9 cellular contexts compared by ENCODE assay signal in genomic region chr1:94094466-94095111, GRCh38. TPM values are rescaled to one million over a fixed set of nuclear protein-coding genes. Genes with fewer than 3 reads are reported as not detected.
DNase-seq lines count a peak whose midpoint lies in the region; ATAC-seq and TF ChIP-seq lines count a peak whose summit lies in the region.
"Had no signal": no experiment of that assay in that cellular context is flagged by ENCODE, and none has a peak within 500 bp of the region (broad histone marks: within the 10 kb centered on the region; RNA-seq: fewer than 3 reads in every experiment).

No MANE protein-coding gene starts in this region.

- peak; percentile 72 for DNase-seq in MG63
- DNase-seq in mesothelial cell of epicardium (ENCODE audit: low spot score in 2 of 2, unreplicated experiment in 2 of 2) = no peak
- peak; percentile 64 to 67 for DNase-seq in tibial nerve (ENCODE audit: low spot score in 2 of 2)
- no peak for DNase-seq in NCI-H146 (lab: John Stamatoyannopoulos, UW)
- DNase-seq: stimulated activated CD4-positive, alpha-beta T cell treated with anti-CD3 and anti-CD28 coated beads, Interleukin-4, amount 100 ng/mL, for 1 hour had no signal

- peak overlapping the region; percentile 99 for H3K27ac Mint-ChIP-seq in mesothelial cell of epicardium

- peak in 1 of 2 donors; percentile 75 for TF ChIP-seq EP300 in tibial nerve (IDR thresholded peaks at IDR 0.05)

- no peaks in the 10 kb centered on the region for H3K27me3 Mint-ChIP-seq in mesothelial cell of epicardium (ENCODE audit: low read depth)

- H3K4me3 Mint-ChIP-seq in mesothelial cell of epicardium = no peak overlapping the region

- TF ChIP-seq POLR2A in tibial nerve (IDR thresholded peaks at IDR 0.05) = no peak

- no peaks in the 10 kb centered on the region for H3K36me3 Mint-ChIP-seq in mesothelial cell of epicardium

- H3K4me1 ChIP-seq in duodenal mucosa (ENCODE audit: control insufficient read depth in 1 of 2, insufficient read depth in 2 of 2, low read length in 2 of 2) = peaks cover 14% of the 10 kb centered on the region in 2 donors
- peaks cover 0 to 72% (median 45%) of the 10 kb centered on the region in 4 donors for H3K4me1 ChIP-seq in tibial nerve

- H3K36me3 ChIP-seq in MG63 (no peaks in the 10 kb centered on the region), duodenal mucosa (ENCODE audit: control insufficient read depth in 1 of 2, insufficient read depth in 2 of 2, low read length in 2 of 2) (no peaks in the 10 kb centered on the region), tibial nerve (no peaks in the 10 kb centered on the region)

- TF ChIP-seq CTCF in mesothelial cell of epicardium (IDR thresholded peaks at IDR 0.05; ENCODE audit: unreplicated experiment) = no peak
- no peak for TF ChIP-seq CTCF in tibial nerve (IDR thresholded peaks at IDR 0.05)

- H3K9me3 ChIP-seq in MG63 = no peaks in the 10 kb centered on the region
- H3K9me3 ChIP-seq in duodenal mucosa (ENCODE audit: control insufficient read depth in 1 of 2, low read length in 2 of 2) = no peaks in the 10 kb centered on the region
- no peaks in the 10 kb centered on the region for H3K9me3 ChIP-seq in tibial nerve

- H3K27ac ChIP-seq in duodenal mucosa (ENCODE audit: low read depth, low read length) (peak overlapping the region; percentile 58), tibial nerve (peak overlapping the region; percentile 64 to 95 (median 78))

- peaks cover 91% of the 10 kb centered on the region for H3K4me1 Mint-ChIP-seq in mesothelial cell of epicardium

- 42 to 44% methylated on average over 14 of the region's 14 CpGs for WGBS in tibial nerve, 2 donors

- no peak overlapping the region for H3K9ac ChIP-seq in duodenal mucosa (ENCODE audit: low read depth in 1 of 2, low read length in 2 of 2)

- ATAC-seq in GM21576 (IDR thresholded peaks at IDR 0.05; ENCODE audit: unreplicated experiment) = no peak
- ATAC-seq in GM19395 (IDR thresholded peaks at IDR 0.05; ENCODE audit: unreplicated experiment) = no peak
- ATAC-seq in HG03469 (IDR thresholded peaks at IDR 0.05; ENCODE audit: unreplicated experiment) = no peak

- H3K27me3 ChIP-seq in MG63 = no peaks in the 10 kb centered on the region
- H3K27me3 ChIP-seq in duodenal mucosa (ENCODE audit: control insufficient read depth in 1 of 2, insufficient read depth in 2 of 2, low read length in 2 of 2) = no peaks in the 10 kb centered on the region
- H3K27me3 ChIP-seq in tibial nerve = no peaks in the 10 kb centered on the region

- no peaks in the 10 kb centered on the region for H3K9me3 Mint-ChIP-seq in mesothelial cell of epicardium

- no peak overlapping the region for H3K4me3 ChIP-seq in MG63
- no peak overlapping the region for H3K4me3 ChIP-seq in duodenal mucosa (ENCODE audit: low read depth in 1 of 2, low read length in 2 of 2)
- peak overlapping the region in 2 of 4 donors; percentile 19 to 24 for H3K4me3 ChIP-seq in tibial nerve

RNA-seq across cellular contexts. Expression of gene ABCA4, which starts 26.4 kb away (rescaled TPM):
- total RNA-seq in MG63 (2014; rRNA removed; shearing (Covaris generic); ENCODE audit: low replicate concordance) = 1.7 and 4.8 TPM in 2 replicates
- 12.7 to 14.5 TPM (median 14.4 TPM) in 3 replicates for total RNA-seq in mesothelial cell of epicardium
- total RNA-seq in tibial nerve = under 1 TPM in 2 of 4 donors, not detected in 2; 0.20 to 0.21 TPM

Comparison
In these comparisons a context has a peak if more than half of its experiments do, and no peak if none do; other contexts are left out.
1. DNase-seq: peak in MG63 (single experiment) and tibial nerve (2 of 2); none in mesothelial cell of epicardium (0 of 2) and NCI-H146 (single experiment).